ENCODE assay signal across 10 cellular contexts in the genomic region with DNA sequence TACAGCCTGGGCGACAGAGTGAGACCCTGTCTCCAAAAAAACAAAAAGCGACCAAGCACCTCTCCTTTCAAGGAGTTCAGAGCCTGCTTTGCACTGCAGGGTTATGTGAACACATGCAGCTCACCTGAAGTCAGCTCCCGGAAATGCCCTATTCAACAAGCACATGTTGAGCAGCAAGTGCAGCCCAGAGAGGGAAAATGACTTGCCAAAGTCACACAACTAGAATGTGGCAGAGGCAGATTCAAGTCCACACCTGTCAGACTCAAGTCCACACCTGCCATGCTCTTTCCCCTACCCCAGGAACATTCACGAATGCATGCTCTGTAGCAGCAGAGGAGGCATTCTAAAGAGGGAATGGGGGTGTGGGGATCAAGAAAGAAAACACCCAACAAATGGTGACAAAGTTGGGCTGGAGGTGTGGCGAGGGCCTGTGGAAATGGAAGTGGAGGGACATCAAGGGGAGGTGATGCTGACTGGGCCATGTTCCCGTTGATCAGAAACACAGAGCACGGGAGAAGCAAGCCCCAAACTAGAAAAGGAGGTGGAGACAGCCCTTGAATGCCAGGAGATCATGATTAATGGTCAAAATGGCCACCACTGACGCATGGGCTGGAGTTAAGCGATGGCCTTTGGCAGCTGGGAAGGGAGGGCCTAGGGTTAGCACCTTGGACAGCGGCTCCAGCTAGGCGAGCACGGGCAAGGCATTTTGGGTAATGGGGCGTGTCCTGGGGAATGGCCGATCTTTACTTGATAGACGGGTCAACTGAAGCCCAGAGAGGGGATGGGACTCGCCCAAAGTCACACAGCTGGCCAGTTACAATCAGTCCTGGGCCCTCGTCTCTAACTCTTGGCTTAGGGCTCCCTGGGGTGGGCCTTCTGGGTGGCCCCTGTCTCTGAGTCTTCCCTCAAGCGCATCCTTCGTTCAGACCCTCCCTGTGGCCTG. TPM values are rescaled to one million over a fixed set of nuclear protein-coding genes. Genes with fewer than 3 reads are reported as not detected.
DNase-seq lines count a peak whose midpoint lies in the region; ATAC-seq and TF ChIP-seq lines count a peak whose summit lies in the region.
"Had no signal": no experiment of that assay in that cellular context is flagged by ENCODE, and none has a peak within 500 bp of the region (broad histone marks: within the 10 kb centered on the region; RNA-seq: fewer than 3 reads in every experiment).

No MANE protein-coding gene starts in this region.

- POLR2A ChIA-PET in activated CD8-positive, alpha-beta T cell treated with anti-CD3 and anti-CD28 coated beads for 36 hours (lab: Charles Lee), result no interaction called here

- H3K36me3 Mint-ChIP-seq in activated CD8-positive, alpha-beta T cell treated with anti-CD3 and anti-CD28 coated beads for 36 hours (ENCODE audit: low read depth), result no peaks in the 10 kb centered on the region

- H3K27me3 Mint-ChIP-seq in activated CD8-positive, alpha-beta T cell treated with anti-CD3 and anti-CD28 coated beads for 36 hours, result peaks cover 36% of the 10 kb centered on the region

- H3K27ac Mint-ChIP-seq in activated CD8-positive, alpha-beta T cell treated with anti-CD3 and anti-CD28 coated beads for 36 hours, result no peak overlapping the region
- H3K27ac Mint-ChIP-seq: naive B cell had no signal

- no peak overlapping the region for H3K4me3 ChIP-seq in tibial nerve

- CTCF ChIA-PET in activated CD8-positive, alpha-beta T cell treated with anti-CD3 and anti-CD28 coated beads for 36 hours (lab: Charles Lee), result interaction anchor here (0.7 to 1.0 kb wide), 2 partner anchors 9 to 12 kb away, joined by 3 read pairs; no protein-coding TSS in a partner anchor

- TF ChIP-seq POLR2A in tibial nerve (IDR thresholded peaks at IDR 0.05), result no peak

- TF ChIP-seq CTCF in activated CD8-positive, alpha-beta T cell treated with anti-CD3 and anti-CD28 coated beads for 36 hours (IDR thresholded peaks at IDR 0.05), result no peak
- TF ChIP-seq CTCF in tibial nerve (IDR thresholded peaks at IDR 0.05), result no peak

- TF ChIP-seq EP300 in tibial nerve (IDR thresholded peaks at IDR 0.05), result no peak

- 35 to 52% methylated on average over 13 to 17 of the region's 19 CpGs for WGBS in tibial nerve, 2 donors

- intact Hi-C loops in activated CD8-positive, alpha-beta T cell treated with anti-CD3 and anti-CD28 coated beads for 36 hours (cut with micrococcal nuclease), result no loop called here

- ATAC-seq in activated CD8-positive, alpha-beta T cell treated with anti-CD3 and anti-CD28 coated beads for 36 hours, result no peak

- no peaks in the 10 kb centered on the region for H3K9me3 Mint-ChIP-seq in activated CD8-positive, alpha-beta T cell treated with anti-CD3 and anti-CD28 coated beads for 36 hours

- peak; percentile 53 for DNase-seq in COLO829 (ENCODE audit: low spot score)
- DNase-seq in HT-29 (ENCODE audit: low spot score), result peak; percentile 70
- DNase-seq in activated CD8-positive, alpha-beta T cell treated with anti-CD3 and anti-CD28 coated beads for 36 hours, result peak; percentile 65
- peak; percentile 91 for DNase-seq in islet precursor cell
- no peak for DNase-seq in DMS79 treated with DMSO at 0.1 percent for 48 hours (lab: John Stamatoyannopoulos, UW)
- DNase-seq in dedifferentiated amniotic fluid mesenchymal stem cell (ENCODE audit: extremely low spot score), result no peak
- no peak for DNase-seq in NCI-H1930 (lab: John Stamatoyannopoulos, UW)
- DNase-seq in tibial nerve (ENCODE audit: low spot score in 2 of 2), result no peak
- DNase-seq: naive B cell had no signal

- no peak overlapping the region for H3K4me3 Mint-ChIP-seq in activated CD8-positive, alpha-beta T cell treated with anti-CD3 and anti-CD28 coated beads for 36 hours

- peaks cover 0 to 28% (median 13%) of the 10 kb centered on the region in 4 donors for H3K4me1 ChIP-seq in tibial nerve

- no peak overlapping the region for H3K27ac ChIP-seq in tibial nerve
- H3K27ac ChIP-seq: VCaP had no signal

- H3K27me3 ChIP-seq in tibial nerve, result peaks cover 0 to 24% of the 10 kb centered on the region in 2 donors

- H3K36me3 ChIP-seq in tibial nerve, result no peaks in the 10 kb centered on the region

- H3K4me1 Mint-ChIP-seq in activated CD8-positive, alpha-beta T cell treated with anti-CD3 and anti-CD28 coated beads for 36 hours (ENCODE audit: low read depth), result peaks cover 8% of the 10 kb centered on the region

- no peaks in the 10 kb centered on the region for H3K9me3 ChIP-seq in tibial nerve

RNA-seq across cellular contexts. Expression of gene RAP1GAP, which starts 21.5 kb away (rescaled TPM):
- 56.9 and 69.0 TPM in 2 replicates for total RNA-seq in HT-29 (2014; rRNA removed; shearing (Covaris generic))
- 1 to 10 TPM; 1.3 to 1.6 TPM for total RNA-seq in activated CD8-positive, alpha-beta T cell treated with anti-CD3 and anti-CD28 coated beads for 36 hours
- 1 to 10 TPM; 2.4 to 5.1 (median 4.6) TPM for total RNA-seq in tibial nerve

Comparison
In these comparisons a context has a peak if more than half of its experiments do, and no peak if none do; other contexts are left out.
1. DNase-seq: peak in COLO829 (single experiment), HT-29 (single experiment), activated CD8-positive, alpha-beta T cell treated with anti-CD3 and anti-CD28 coated beads for 36 hours (single experiment) and islet precursor cell (single experiment); none in DMS79 treated with DMSO at 0.1 percent for 48 hours (single experiment), dedifferentiated amniotic fluid mesenchymal stem cell (single experiment), NCI-H1930 (0 of 2) and tibial nerve (0 of 2).